ENCODE assay signal across 7 cellular contexts in genomic region chr6:87155272-87155919, GRCh38.
A peak's percentile ranks its signal among the peaks of the same experiment; 100 is the strongest.
DNase-seq lines count a peak whose midpoint lies in the region; ATAC-seq and TF ChIP-seq lines count a peak whose summit lies in the region.

Gene ZNF292, plus strand, starts transcription at chr6:87155565. Its CDS starts 27 bp downstream, at chr6:87155592.

- TF ChIP-seq CTCF in retinal pigment epithelial cell (conservative IDR thresholded peaks at IDR 0.05; ENCODE audit: low read depth, low read length), result no peak

- DNase-seq in NCI-H2029 treated with DMSO at 0.1 percent for 48 hours (lab: John Stamatoyannopoulos, UW) (peak; percentile 92), T1000 (lab: John Stamatoyannopoulos, UW) (peak; percentile 95), astrocyte of the hippocampus (ENCODE audit: low read depth, low spot score) (peak; percentile 98), hippocampal formation (lab: John Stamatoyannopoulos, UW) (peak; percentile 94 to 96), retinal pigment epithelial cell (ENCODE audit: low read depth) (peak; percentile 79)

- peak within 1 kb of the TSS; percentile 74 for H3K4me3 ChIP-seq in retinal pigment epithelial cell (ENCODE audit: low read length)

- peak; percentile 72 for TF ChIP-seq POLR2A in GM18505 (IDR thresholded peaks at IDR 0.05; ENCODE audit: borderline replicate concordance, extremely low read depth, insufficient read depth, insufficient read length)

- ATAC-seq in GM18505 (IDR thresholded peaks at IDR 0.05; ENCODE audit: unreplicated experiment) (peak; percentile 77), HG02981 (IDR thresholded peaks at IDR 0.05; ENCODE audit: unreplicated experiment) (peak; percentile 79)

Comparison
In these comparisons a context has a peak if more than half of its experiments do, and no peak if none do; other contexts are left out.
1. Peak in every context shown above with its lines: DNase-seq, ATAC-seq and H3K4me3 ChIP-seq.